In the genomic region with DNA sequence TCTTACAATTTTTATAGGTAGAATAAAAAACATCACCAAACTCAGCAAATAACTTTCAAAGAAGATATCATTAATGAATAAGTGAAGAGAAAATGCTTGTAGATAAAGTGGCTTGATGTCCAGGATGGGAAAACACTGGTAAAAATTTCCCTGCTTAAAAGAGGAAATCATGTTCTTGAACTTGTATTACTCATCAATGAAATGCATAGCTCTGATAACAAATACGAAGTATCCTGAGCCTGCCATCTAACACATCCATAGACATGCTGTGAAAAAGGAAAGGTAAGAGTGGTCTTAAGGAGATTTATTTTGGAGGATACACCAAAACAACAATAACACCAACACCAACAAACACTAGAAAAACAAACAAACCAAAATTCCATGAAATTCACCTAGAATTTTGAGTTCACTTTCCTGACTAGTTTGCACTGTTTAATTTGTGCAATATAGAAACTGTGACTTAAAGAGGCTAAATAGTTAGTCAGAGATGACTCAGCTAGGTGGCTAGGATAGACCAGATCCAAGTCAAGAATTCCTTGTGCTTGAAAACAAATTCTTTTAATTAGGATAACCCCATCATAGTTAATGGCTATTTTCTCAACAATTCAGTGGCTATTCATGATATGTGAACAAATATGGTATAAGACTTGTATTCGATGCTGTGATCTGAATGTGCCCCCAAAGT, we compare ENCODE assay signal across 15 cellular contexts.
DNase-seq lines count a peak whose midpoint lies in the region; ATAC-seq and TF ChIP-seq lines count a peak whose summit lies in the region.
"Had no signal": no experiment of that assay in that cellular context is flagged by ENCODE, and none has a peak within 500 bp of the region (broad histone marks: within the 10 kb centered on the region; RNA-seq: fewer than 3 reads in every experiment).

No MANE protein-coding gene starts in this region.

- H3K27ac ChIP-seq in brain microvascular endothelial cell (peak overlapping the region; percentile 87), upper lobe of left lung (no peak overlapping the region), psoas muscle (no peak overlapping the region)
- H3K27ac ChIP-seq: SJSA1, testis had no signal

- ATAC-seq in upper lobe of left lung (ENCODE audit: low FRiP score in 2 of 2) (no peak), psoas muscle (no peak)
- ATAC-seq: naive thymus-derived CD4-positive, alpha-beta T cell had no signal

- no peak for TF ChIP-seq EP300 in upper lobe of left lung (IDR thresholded peaks at IDR 0.05)

- in situ Hi-C loops in Caki2 (cut with HindIII; ENCODE audit: low pct_unique_long_range_greater_than_20kb, low sequenced_read_pairs) = no loop called here
- in situ Hi-C loops in brain microvascular endothelial cell (cut with HindIII; ENCODE audit: low pct_ligation_motif_present, low sequenced_read_pairs) = no loop called here

- no peaks in the 10 kb centered on the region for H3K9me3 ChIP-seq in upper lobe of left lung
- no peaks in the 10 kb centered on the region for H3K9me3 ChIP-seq in psoas muscle
- H3K9me3 ChIP-seq: SJSA1, testis had no signal

- intact Hi-C loops in psoas muscle (cut with DNase I) = no loop called here

- DNase-seq in Caki2 (ENCODE audit: low read depth) = peak; percentile 3
- DNase-seq in LHCN-M2 (ENCODE audit: low read depth) = peak; percentile 63
- DNase-seq in brain microvascular endothelial cell = peak; percentile 47
- DNase-seq in iris pigment epithelial cell (ENCODE audit: low read depth) = peak; percentile 74
- DNase-seq in HUDEP-2 (lab: John Stamatoyannopoulos, UW; ENCODE audit: unreplicated experiment in 76 of 76) = no peak
- DNase-seq in upper lobe of left lung = no peak
- no peak for DNase-seq in effector CD4-positive, alpha-beta T cell
- DNase-seq in psoas muscle = no peak
- DNase-seq: DMS153; naive thymus-derived CD4-positive, alpha-beta T cell; NCI-H1048; NK-92 treated with Interleukin-12 subunit alpha and Interleukin-12 subunit beta, amount 100 ng/mL, for 24 hours; stimulated activated CD4-positive, alpha-beta T cell treated with anti-CD3 and anti-CD28 coated beads, Interleukin-2, amount 100 ng/mL, for 24 hours; testis had no signal

- no peaks in the 10 kb centered on the region for H3K4me1 ChIP-seq in upper lobe of left lung
- no peaks in the 10 kb centered on the region for H3K4me1 ChIP-seq in psoas muscle
- H3K4me1 ChIP-seq: testis had no signal

- TF ChIP-seq CTCF in brain microvascular endothelial cell (IDR thresholded peaks at IDR 0.05; ENCODE audit: low read depth, low read length, missing control alignments) = no peak
- TF ChIP-seq CTCF in upper lobe of left lung (IDR thresholded peaks at IDR 0.05) = no peak
- no peak for TF ChIP-seq CTCF in psoas muscle (IDR thresholded peaks at IDR 0.05)

- no peak for TF ChIP-seq POLR2A in upper lobe of left lung (IDR thresholded peaks at IDR 0.05)

- no peak overlapping the region for H3K4me3 ChIP-seq in brain microvascular endothelial cell (ENCODE audit: low read depth, low read length)
- no peak overlapping the region for H3K4me3 ChIP-seq in upper lobe of left lung
- H3K4me3 ChIP-seq in psoas muscle = no peak overlapping the region
- H3K4me3 ChIP-seq: SJSA1, testis had no signal

- WGBS in upper lobe of left lung, 2 donors = 73 to 82% methylated on average over 2 of the region's 2 CpGs
- 84 to 86% (median 85%) methylated on average over 2 of the region's 2 CpGs for WGBS in psoas muscle, 3 donors

- H3K27me3 ChIP-seq in brain microvascular endothelial cell (replicated peaks) (no peaks in the 10 kb centered on the region), upper lobe of left lung (no peaks in the 10 kb centered on the region), psoas muscle (ENCODE audit: insufficient read depth in 3 of 3, low read length in 2 of 3) (no peaks in the 10 kb centered on the region)
- H3K27me3 ChIP-seq: SJSA1, testis had no signal

- H3K36me3 ChIP-seq in brain microvascular endothelial cell (replicated peaks) (no peaks in the 10 kb centered on the region), upper lobe of left lung (no peaks in the 10 kb centered on the region), psoas muscle (ENCODE audit: insufficient read depth in 1 of 2, low read depth in 1 of 2) (no peaks in the 10 kb centered on the region)
- H3K36me3 ChIP-seq: SJSA1 had no signal

Comparison
In these comparisons a context has a peak if more than half of its experiments do, and no peak if none do; other contexts are left out.
1. DNase-seq: peak in Caki2 (single experiment), LHCN-M2 (single experiment), brain microvascular endothelial cell (single experiment) and iris pigment epithelial cell (single experiment); none in HUDEP-2 (0 of 76), upper lobe of left lung (0 of 2), effector CD4-positive, alpha-beta T cell (single experiment) and psoas muscle (0 of 2).